ENCODE assay signal across 8 cellular contexts in the genomic region with DNA sequence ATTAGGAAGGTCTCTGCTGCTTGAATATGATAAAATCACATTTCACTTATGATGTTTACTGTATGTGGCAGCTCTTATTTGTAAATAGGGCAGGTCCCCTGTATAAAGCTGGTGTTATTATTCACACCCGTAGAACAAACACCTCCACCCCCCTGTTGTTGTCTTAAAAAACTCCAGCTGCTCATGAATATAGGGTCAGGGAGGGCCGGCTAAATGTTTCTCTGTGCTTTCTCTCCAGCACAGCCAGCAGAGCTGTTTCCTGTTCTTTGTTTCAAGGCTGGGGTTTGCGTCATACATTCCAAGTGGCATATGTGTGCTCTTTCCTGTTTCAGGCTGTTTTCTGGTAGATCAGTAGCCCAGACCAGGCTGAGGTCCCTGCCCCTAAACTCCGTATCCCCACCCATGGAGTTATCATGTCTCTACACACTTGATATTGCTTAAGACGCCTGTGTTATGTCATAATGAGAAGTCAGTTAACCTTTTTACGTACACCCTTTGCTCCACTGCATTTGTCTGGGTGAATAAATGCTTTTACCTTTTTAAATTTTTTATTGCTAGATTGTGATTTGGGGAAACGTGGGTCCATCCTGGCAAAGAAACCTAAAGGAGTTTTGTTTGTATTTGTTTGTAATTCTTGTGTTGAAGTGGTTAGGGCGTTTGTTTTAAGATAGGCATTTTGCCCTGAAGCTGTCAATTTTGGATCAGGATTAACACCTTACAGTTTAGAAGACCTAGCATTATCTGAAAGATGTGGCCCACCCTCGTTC. TPM values are rescaled to one million over a fixed set of nuclear protein-coding genes. Genes with fewer than 3 reads are reported as not detected.
DNase-seq lines count a peak whose midpoint lies in the region; ATAC-seq, FAIRE-seq and TF ChIP-seq lines count a peak whose summit lies in the region.

No MANE protein-coding gene starts in this region.

- peak; percentile 48 for ATAC-seq in Right ventricle myocardium superior (ENCODE audit: poor library complexity)
- ATAC-seq in GM18505 (IDR thresholded peaks at IDR 0.05; ENCODE audit: unreplicated experiment), result no peak
- ATAC-seq in GM19351 (IDR thresholded peaks at IDR 0.05; ENCODE audit: unreplicated experiment), result no peak

- FAIRE-seq in GM12892 (lab: Jason Lieb, UNC), result peak; percentile 51

- DNase-seq in GM12892 (ENCODE audit: insufficient read length), result no peak
- peak; percentile 97 for DNase-seq in MV-4-11 (lab: John Stamatoyannopoulos, UW)
- peak; percentile 74 for DNase-seq in SK-N-DZ (ENCODE audit: low spot score)
- DNase-seq in amniotic stem cell (lab: John Stamatoyannopoulos, UW), result peak; percentile 96
- DNase-seq in Right ventricle myocardium superior, result peak; percentile 73
- peak in 45 of 56 donors; percentile 21 to 81 (median 52) for DNase-seq in nucleus accumbens (lab: John Stamatoyannopoulos, UW)

- TF ChIP-seq POLR2A in GM12892 (IDR thresholded peaks at IDR 0.05; ENCODE audit: low read depth, low read length) (no peak), GM18505 (IDR thresholded peaks at IDR 0.05; ENCODE audit: borderline replicate concordance, extremely low read depth, insufficient read depth, insufficient read length) (no peak)

- intact Hi-C loops in Right ventricle myocardium superior (cut with DNase I), result no loop called here

RNA-seq across cellular contexts. Expression of gene KLF3, which starts 3.2 kb away (rescaled TPM):
- polyA plus RNA-seq in GM12892 (2012; ENCODE audit: missing spikeins), result 3.3 TPM
- polyA plus RNA-seq in SK-N-DZ (2014; cell fraction: cytosol; rRNA removed), result 11.8 and 15.4 TPM in 2 replicates
- 9.2 and 12.3 TPM in 2 replicates for polyA plus RNA-seq in SK-N-DZ (2014; cell fraction: nucleus; rRNA removed)
- 16.5 TPM for total RNA-seq in Right ventricle myocardium superior
